In genomic region chr7:47893238-47893637, GRCh38 we compare ENCODE assay signal across 12 cellular contexts. TPM values are rescaled to one million over a fixed set of nuclear protein-coding genes. Genes with fewer than 3 reads are reported as not detected.
DNase-seq lines count a peak whose midpoint lies in the region; ATAC-seq and TF ChIP-seq lines count a peak whose summit lies in the region.
"Had no signal": no experiment of that assay in that cellular context is flagged by ENCODE, and none has a peak within 500 bp of the region (broad histone marks: within the 10 kb centered on the region; RNA-seq: fewer than 3 reads in every experiment).

No MANE protein-coding gene starts in this region.

- WGBS in smooth muscle cell (ENCODE audit: low lambda C conversion rate) = 64% methylated on average over 10 of the region's 10 CpGs
- WGBS in ovary, 3 donors = 68 to 71% (median 70%) methylated on average over 10 of the region's 10 CpGs
- WGBS in prostate gland = 71% methylated on average over 10 of the region's 10 CpGs

- TF ChIP-seq RAD21 in Ishikawa (IDR thresholded peaks at IDR 0.05; ENCODE audit: low read depth) = peak; percentile 60

- no peak overlapping the region for H3K27ac ChIP-seq in smooth muscle cell (ENCODE audit: low read depth)
- H3K27ac ChIP-seq in ovary = no peak overlapping the region
- no peak overlapping the region for H3K27ac ChIP-seq in prostate gland
- H3K27ac ChIP-seq: SJCRH30 had no signal

- no peak overlapping the region for H3K27ac Mint-ChIP-seq in activated naive CD8-positive, alpha-beta T cell treated with anti-CD3 and anti-CD28 coated beads, Interleukin-2, amount 50 U/mL, for 24 hours
- no peak overlapping the region for H3K27ac Mint-ChIP-seq in activated naive CD8-positive, alpha-beta T cell treated with anti-CD3 and anti-CD28 coated beads for 36 hours

- H3K4me1 Mint-ChIP-seq in activated naive CD8-positive, alpha-beta T cell treated with anti-CD3 and anti-CD28 coated beads, Interleukin-2, amount 50 U/mL, for 24 hours = no peaks in the 10 kb centered on the region
- H3K4me1 Mint-ChIP-seq in activated naive CD8-positive, alpha-beta T cell treated with anti-CD3 and anti-CD28 coated beads for 36 hours = no peaks in the 10 kb centered on the region
- H3K4me1 Mint-ChIP-seq: central memory CD8-positive, alpha-beta T cell had no signal

- no peak overlapping the region for H3K4me2 ChIP-seq in smooth muscle cell

- TF ChIP-seq EP300 in Ishikawa (IDR thresholded peaks at IDR 0.05; ENCODE audit: borderline replicate concordance) = no peak
- TF ChIP-seq EP300 in ovary (IDR thresholded peaks at IDR 0.05) = no peak

- no peak overlapping the region for H3K4me3 Mint-ChIP-seq in activated naive CD8-positive, alpha-beta T cell treated with anti-CD3 and anti-CD28 coated beads, Interleukin-2, amount 50 U/mL, for 24 hours
- no peak overlapping the region for H3K4me3 Mint-ChIP-seq in activated naive CD8-positive, alpha-beta T cell treated with anti-CD3 and anti-CD28 coated beads for 36 hours
- H3K4me3 Mint-ChIP-seq: central memory CD8-positive, alpha-beta T cell had no signal

- H3K27me3 ChIP-seq in smooth muscle cell (ENCODE audit: low read depth) (peaks cover 5% of the 10 kb centered on the region), ovary (no peaks in the 10 kb centered on the region), prostate gland (replicated peaks; ENCODE audit: insufficient read depth) (no peaks in the 10 kb centered on the region)
- H3K27me3 ChIP-seq: SJCRH30 had no signal

- peak; percentile 4 for DNase-seq in activated naive CD8-positive, alpha-beta T cell treated with anti-CD3 and anti-CD28 coated beads, Interleukin-2, amount 50 U/mL, for 24 hours
- DNase-seq in activated naive CD8-positive, alpha-beta T cell treated with anti-CD3 and anti-CD28 coated beads for 36 hours = no peak
- peak; percentile 37 for DNase-seq in dermis blood vessel endothelial cell
- DNase-seq in smooth muscle cell (lab: John Stamatoyannopoulos, UW; ENCODE audit: unreplicated experiment) = no peak
- no peak for DNase-seq in ovary
- no peak for DNase-seq in prostate gland (ENCODE audit: low spot score)
- no peak for DNase-seq in GM19240 (ENCODE audit: insufficient read length, low spot score)
- DNase-seq: C1 segment of cervical spinal cord, NCI-H1105 treated with DMSO at 0.1 percent for 48 hours, SJCRH30 had no signal

- no peaks in the 10 kb centered on the region for H3K36me3 Mint-ChIP-seq in activated naive CD8-positive, alpha-beta T cell treated with anti-CD3 and anti-CD28 coated beads, Interleukin-2, amount 50 U/mL, for 24 hours (ENCODE audit: low read depth)
- H3K36me3 Mint-ChIP-seq in activated naive CD8-positive, alpha-beta T cell treated with anti-CD3 and anti-CD28 coated beads for 36 hours = no peaks in the 10 kb centered on the region

- H3K79me2 ChIP-seq in smooth muscle cell (ENCODE audit: low read depth) = no peaks in the 10 kb centered on the region

- H3K4me1 ChIP-seq in smooth muscle cell (ENCODE audit: low read depth) = peaks cover 6% of the 10 kb centered on the region
- H3K4me1 ChIP-seq in ovary (ENCODE audit: insufficient read depth) = no peaks in the 10 kb centered on the region
- H3K4me1 ChIP-seq in prostate gland (replicated peaks) = no peaks in the 10 kb centered on the region

- H4K20me1 ChIP-seq in smooth muscle cell (ENCODE audit: low read depth) = no peaks in the 10 kb centered on the region

- no peak overlapping the region for H3K4me3 ChIP-seq in smooth muscle cell
- H3K4me3 ChIP-seq in ovary = no peak overlapping the region
- no peak overlapping the region for H3K4me3 ChIP-seq in prostate gland
- H3K4me3 ChIP-seq: SJCRH30 had no signal

- no peak overlapping the region for H3K9ac ChIP-seq in smooth muscle cell (ENCODE audit: low read depth)

- H3F3A ChIP-seq in smooth muscle cell (ENCODE audit: low read depth) = no peaks in the 10 kb centered on the region

- TF ChIP-seq CTCF in smooth muscle cell (IDR thresholded peaks at IDR 0.05; ENCODE audit: borderline replicate concordance, insufficient read depth, poor library complexity, severe bottlenecking) (peak; percentile 18), ovary (IDR thresholded peaks at IDR 0.05) (no peak), prostate gland (IDR thresholded peaks at IDR 0.05) (no peak)

- no peak for ATAC-seq in activated naive CD8-positive, alpha-beta T cell treated with anti-CD3 and anti-CD28 coated beads, Interleukin-2, amount 50 U/mL, for 24 hours

- intact Hi-C loops in ovary (cut with DNase I) = no loop called here
- intact Hi-C loops in prostate gland (cut with DNase I) = no loop called here

- TF ChIP-seq POLR2A in ovary (IDR thresholded peaks at IDR 0.05) = no peak
- TF ChIP-seq POLR2A in prostate gland (IDR thresholded peaks at IDR 0.05) = no peak

- H3K27me3 Mint-ChIP-seq in activated naive CD8-positive, alpha-beta T cell treated with anti-CD3 and anti-CD28 coated beads, Interleukin-2, amount 50 U/mL, for 24 hours = no peaks in the 10 kb centered on the region
- H3K27me3 Mint-ChIP-seq in activated naive CD8-positive, alpha-beta T cell treated with anti-CD3 and anti-CD28 coated beads for 36 hours = no peaks in the 10 kb centered on the region

- H3K9me3 ChIP-seq in smooth muscle cell (replicated peaks; ENCODE audit: low read depth) (no peaks in the 10 kb centered on the region), ovary (no peaks in the 10 kb centered on the region), prostate gland (no peaks in the 10 kb centered on the region)
- H3K9me3 ChIP-seq: SJCRH30 had no signal

- H2AFZ ChIP-seq in smooth muscle cell (ENCODE audit: low read depth) = no peak overlapping the region

- H3K36me3 ChIP-seq in smooth muscle cell (ENCODE audit: low read depth) (no peaks in the 10 kb centered on the region), ovary (no peaks in the 10 kb centered on the region), prostate gland (no peaks in the 10 kb centered on the region)
- H3K36me3 ChIP-seq: SJCRH30 had no signal

- no peaks in the 10 kb centered on the region for H3K9me3 Mint-ChIP-seq in activated naive CD8-positive, alpha-beta T cell treated with anti-CD3 and anti-CD28 coated beads, Interleukin-2, amount 50 U/mL, for 24 hours
- no peaks in the 10 kb centered on the region for H3K9me3 Mint-ChIP-seq in activated naive CD8-positive, alpha-beta T cell treated with anti-CD3 and anti-CD28 coated beads for 36 hours
- H3K9me3 Mint-ChIP-seq: central memory CD8-positive, alpha-beta T cell had no signal

TF ChIP-seq in Ishikawa, 13 proteins besides CTCF, POLR2A, EP300 and RAD21:
- TF ChIP-seq TEAD4 (IDR thresholded peaks at IDR 0.05) (no peak), REST (IDR thresholded peaks at IDR 0.05; ENCODE audit: low read depth) (no peak), MAX (IDR thresholded peaks at IDR 0.05) (no peak)

RNA-seq across cellular contexts. Expression of gene PKD1L1, which starts 55.0 kb away (rescaled TPM):
- under 1 TPM; 0.02 to 0.10 TPM for total RNA-seq in activated naive CD8-positive, alpha-beta T cell treated with anti-CD3 and anti-CD28 coated beads for 36 hours
- total RNA-seq in dermis blood vessel endothelial cell (2.9 and 21.4 TPM in 2 replicates), smooth muscle cell (0.04 and 0.18 TPM in 2 replicates), ovary (under 1 TPM; 0.11 to 0.48 (median 0.28) TPM), prostate gland (10 to 100 TPM in 1 of 2 donors, under 1 TPM in 1; 0.59 to 40.9 TPM)
- polyA plus RNA-seq in smooth muscle cell (0.06 TPM in 1 of 2 replicates, not detected in the other), ovary (under 1 TPM; 0.13 to 0.22 TPM)

Comparison
In these comparisons a context has a peak if more than half of its experiments do, and no peak if none do; other contexts are left out.
1. DNase-seq: peak in activated naive CD8-positive, alpha-beta T cell treated with anti-CD3 and anti-CD28 coated beads, Interleukin-2, amount 50 U/mL, for 24 hours (single experiment) and dermis blood vessel endothelial cell (single experiment); none in activated naive CD8-positive, alpha-beta T cell treated with anti-CD3 and anti-CD28 coated beads for 36 hours (single experiment), smooth muscle cell (single experiment), ovary (0 of 5), prostate gland (single experiment) and GM19240 (single experiment).